10 cellular contexts compared by ENCODE assay signal in genomic region chr2:239227661-239228371, GRCh38.
A peak's percentile ranks its signal among the peaks of the same experiment; 100 is the strongest.
DNase-seq lines count a peak whose midpoint lies in the region; ATAC-seq and TF ChIP-seq lines count a peak whose summit lies in the region.
"Had no signal": no experiment of that assay in that cellular context is flagged by ENCODE, and none has a peak within 500 bp of the region (broad histone marks: within the 10 kb centered on the region; RNA-seq: fewer than 3 reads in every experiment).

No MANE protein-coding gene starts in this region.

- H3K4ac ChIP-seq in mesenchymal stem cell (ENCODE audit: low read depth in 1 of 2, low read length in 2 of 2): peak overlapping the region; percentile 52 to 60

- peak overlapping the region; percentile 83 for H4K91ac ChIP-seq in mesenchymal stem cell (ENCODE audit: low read length)

- H3K27ac Mint-ChIP-seq in activated T-helper 1 cell treated with anti-CD3 and anti-CD28 coated beads, Interleukin-12 subunit alpha, Interleukin-12 subunit beta, Interleukin-2, Interleukin-4 antibody, amounts not matched to agents 30 ng/mL and 10 ng/mL and 1 ng/mL, durations not matched to agents 14 hours and 24 hours and 36 hours: no peak overlapping the region
- H3K27ac Mint-ChIP-seq: B cell had no signal

- ATAC-seq in HG03571 (IDR thresholded peaks at IDR 0.05; ENCODE audit: unreplicated experiment): no peak
- no peak for ATAC-seq in HG03432 (IDR thresholded peaks at IDR 0.05; ENCODE audit: unreplicated experiment)
- ATAC-seq in HG03135 (IDR thresholded peaks at IDR 0.05; ENCODE audit: unreplicated experiment): no peak
- ATAC-seq: stimulated activated naive B cell treated with anti-CD40 and anti-IgM and Interleukin-4, amounts not matched to agents 10 μg/mL and 1 μg/mL and 100 μg/mL, for 72 hours had no signal

- H2AK5ac ChIP-seq in mesenchymal stem cell (ENCODE audit: low read length, severe bottlenecking): no peak overlapping the region

- no peak overlapping the region for H3K4me3 ChIP-seq in HEK293 (ENCODE audit: low read depth, low read length)
- no peak overlapping the region for H3K4me3 ChIP-seq in mesenchymal stem cell (ENCODE audit: insufficient read depth in 1 of 2, low read depth in 1 of 2, low read length in 2 of 2)

- no peak overlapping the region for H3K4me3 Mint-ChIP-seq in activated T-helper 1 cell treated with anti-CD3 and anti-CD28 coated beads, Interleukin-12 subunit alpha, Interleukin-12 subunit beta, Interleukin-2, Interleukin-4 antibody, amounts not matched to agents 30 ng/mL and 10 ng/mL and 1 ng/mL, durations not matched to agents 14 hours and 24 hours and 36 hours
- H3K4me3 Mint-ChIP-seq: B cell; stimulated activated naive B cell treated with anti-CD40 and anti-IgM and Interleukin-4, amounts not matched to agents 10 μg/mL and 1 μg/mL and 100 μg/mL, for 72 hours had no signal

- peak overlapping the region; percentile 29 to 75 for H2BK12ac ChIP-seq in mesenchymal stem cell (ENCODE audit: low read length in 2 of 2)

- H3K79me1 ChIP-seq in mesenchymal stem cell (replicated peaks; ENCODE audit: low read length, poor library complexity, severe bottlenecking): peaks cover 45% of the 10 kb centered on the region

- peak; percentile 24 for DNase-seq in A172 (ENCODE audit: low spot score)
- DNase-seq in astrocyte of the hippocampus (ENCODE audit: low read depth, low spot score): peak; percentile 42
- peak; percentile 46 for DNase-seq in mesenchymal stem cell
- no peak for DNase-seq in activated T-helper 1 cell treated with anti-CD3 and anti-CD28 coated beads, Interleukin-12 subunit alpha, Interleukin-12 subunit beta, Interleukin-2, Interleukin-4 antibody, amounts not matched to agents 30 ng/mL and 10 ng/mL and 1 ng/mL, durations not matched to agents 14 hours and 24 hours and 36 hours (ENCODE audit: low spot score)
- DNase-seq: stimulated activated naive B cell treated with anti-CD40 and anti-IgM and Interleukin-4, amounts not matched to agents 10 μg/mL and 1 μg/mL and 100 μg/mL, for 72 hours had no signal

- no peak overlapping the region for H3K27ac ChIP-seq in HEK293 (ENCODE audit: extremely low read depth, low read depth, low read length)
- H3K27ac ChIP-seq in mesenchymal stem cell (ENCODE audit: low read length, poor library complexity, severe bottlenecking): no peak overlapping the region

- no peaks in the 10 kb centered on the region for H3K27me3 ChIP-seq in mesenchymal stem cell (ENCODE audit: control insufficient read depth in 1 of 2, insufficient read depth in 1 of 2, low read length in 2 of 2)

- POLR2A ChIA-PET in HEK293 (lab: Yijun Ruan, JAX): no interaction called here

- H3K4me1 Mint-ChIP-seq in activated T-helper 1 cell treated with anti-CD3 and anti-CD28 coated beads, Interleukin-12 subunit alpha, Interleukin-12 subunit beta, Interleukin-2, Interleukin-4 antibody, amounts not matched to agents 30 ng/mL and 10 ng/mL and 1 ng/mL, durations not matched to agents 14 hours and 24 hours and 36 hours (ENCODE audit: low read depth): peaks cover 44% of the 10 kb centered on the region

- WGBS in mesenchymal stem cell: 90% methylated on average over 13 of the region's 14 CpGs

- H2AFZ ChIP-seq in mesenchymal stem cell (ENCODE audit: low read depth, low read length): no peak overlapping the region

- H2BK120ac ChIP-seq in mesenchymal stem cell (ENCODE audit: low read depth, low read length): no peak overlapping the region

- H3K36me3 Mint-ChIP-seq in activated T-helper 1 cell treated with anti-CD3 and anti-CD28 coated beads, Interleukin-12 subunit alpha, Interleukin-12 subunit beta, Interleukin-2, Interleukin-4 antibody, amounts not matched to agents 30 ng/mL and 10 ng/mL and 1 ng/mL, durations not matched to agents 14 hours and 24 hours and 36 hours (ENCODE audit: low read depth): peaks cover 8% of the 10 kb centered on the region

- no peak overlapping the region for H2BK5ac ChIP-seq in mesenchymal stem cell (ENCODE audit: low read depth, low read length, poor library complexity, severe bottlenecking)

- H3K9ac ChIP-seq in mesenchymal stem cell (ENCODE audit: low read length): peak overlapping the region; percentile 79

- no peak overlapping the region for H3K4me2 ChIP-seq in mesenchymal stem cell (ENCODE audit: low read length, poor library complexity, severe bottlenecking)

- H3K9me3 Mint-ChIP-seq in activated T-helper 1 cell treated with anti-CD3 and anti-CD28 coated beads, Interleukin-12 subunit alpha, Interleukin-12 subunit beta, Interleukin-2, Interleukin-4 antibody, amounts not matched to agents 30 ng/mL and 10 ng/mL and 1 ng/mL, durations not matched to agents 14 hours and 24 hours and 36 hours: no peaks in the 10 kb centered on the region
- H3K9me3 Mint-ChIP-seq: stimulated activated naive B cell treated with anti-CD40 and anti-IgM and Interleukin-4, amounts not matched to agents 10 μg/mL and 1 μg/mL and 100 μg/mL, for 72 hours had no signal

- peak overlapping the region in 1 of 2 experiments; percentile 31 for H3K18ac ChIP-seq in mesenchymal stem cell (ENCODE audit: low read depth in 1 of 2, low read length in 2 of 2)

- no peaks in the 10 kb centered on the region for H3K27me3 Mint-ChIP-seq in activated T-helper 1 cell treated with anti-CD3 and anti-CD28 coated beads, Interleukin-12 subunit alpha, Interleukin-12 subunit beta, Interleukin-2, Interleukin-4 antibody, amounts not matched to agents 30 ng/mL and 10 ng/mL and 1 ng/mL, durations not matched to agents 14 hours and 24 hours and 36 hours (ENCODE audit: insufficient read depth)
- H3K27me3 Mint-ChIP-seq: B cell; stimulated activated naive B cell treated with anti-CD40 and anti-IgM and Interleukin-4, amounts not matched to agents 10 μg/mL and 1 μg/mL and 100 μg/mL, for 72 hours had no signal

- peak overlapping the region; percentile 38 for H2BK15ac ChIP-seq in mesenchymal stem cell (ENCODE audit: low read depth, poor library complexity, severe bottlenecking)

- H3K36me3 ChIP-seq in HEK293 (ENCODE audit: control insufficient read depth in 2 of 2, insufficient read depth in 1 of 2, low read length in 2 of 2): no peaks in the 10 kb centered on the region
- peaks cover 0 to 3% of the 10 kb centered on the region in 2 experiments for H3K36me3 ChIP-seq in mesenchymal stem cell (ENCODE audit: control insufficient read depth in 1 of 2, insufficient read depth in 2 of 2, low read depth in 1 of 2, low read length in 2 of 2)

- no peak overlapping the region for H3K23ac ChIP-seq in mesenchymal stem cell (ENCODE audit: low read length in 2 of 2)

- H3K4me1 ChIP-seq in HEK293 (ENCODE audit: control insufficient read depth, insufficient read depth, low read length): peaks cover 3% of the 10 kb centered on the region; the same call in 1 of the 2 replicates
- H3K4me1 ChIP-seq in mesenchymal stem cell (ENCODE audit: control insufficient read depth, insufficient read depth, low read depth, low read length): peaks cover 28% of the 10 kb centered on the region

- H3K14ac ChIP-seq in mesenchymal stem cell (ENCODE audit: low read length in 2 of 2): peak overlapping the region in 1 of 2 experiments; percentile 24

- no peaks in the 10 kb centered on the region for H3K9me3 ChIP-seq in HEK293 (ENCODE audit: control insufficient read depth, insufficient read depth, low read depth, low read length)
- H3K9me3 ChIP-seq in mesenchymal stem cell (ENCODE audit: control insufficient read depth, low read length): no peaks in the 10 kb centered on the region

- intact Hi-C loops in activated T-helper 1 cell treated with anti-CD3 and anti-CD28 coated beads, Interleukin-12 subunit alpha, Interleukin-12 subunit beta, Interleukin-2, Interleukin-4 antibody, amounts not matched to agents 30 ng/mL and 10 ng/mL and 1 ng/mL, durations not matched to agents 14 hours and 24 hours and 36 hours (cut with micrococcal nuclease): no loop called here

- CTCF ChIA-PET in HEK293 (lab: Yijun Ruan, JAX): no interaction called here

- TF ChIP-seq CTCF in HEK293 (tag by site-specific recombination; IDR thresholded peaks at IDR 0.05): no peak

- H4K8ac ChIP-seq in mesenchymal stem cell (ENCODE audit: low read length): no peak overlapping the region

TF ChIP-seq in HEK293, 187 proteins besides CTCF, POLR2A, EP300 and RAD21:
- TF ChIP-seq ZNF623 (tag by site-specific recombination; IDR thresholded peaks at IDR 0.05) (no peak), ZIC2 (tag by site-specific recombination; IDR thresholded peaks at IDR 0.05) (peak; percentile 51), ZNF132 (tag by site-specific recombination; IDR thresholded peaks at IDR 0.05; ENCODE audit: borderline replicate concordance) (no peak)
TF ChIP-seq in HEK293: peak in this region for 1.
